10 cellular contexts compared by ENCODE assay signal in genomic region chr1:48853006-48853405, GRCh38.
DNase-seq lines count a peak whose midpoint lies in the region; ATAC-seq and TF ChIP-seq lines count a peak whose summit lies in the region.
"Had no signal": no experiment of that assay in that cellular context is flagged by ENCODE, and none has a peak within 500 bp of the region (broad histone marks: within the 10 kb centered on the region; RNA-seq: fewer than 3 reads in every experiment).

No MANE protein-coding gene starts in this region.

- peak; percentile 56 for ATAC-seq in esophagus mucosa
- ATAC-seq: right lobe of liver had no signal

- DNase-seq in GM04504 (ENCODE audit: low read depth): peak; percentile 87
- DNase-seq in RPMI7951 (ENCODE audit: low read depth): peak; percentile 95
- DNase-seq in smooth muscle cell of the brain vasculature (ENCODE audit: low read depth, low spot score): peak; percentile 58
- DNase-seq in stimulated activated CD4-positive, alpha-beta T cell treated with anti-CD3 and anti-CD28 coated beads, Interleukin-15, amount 100 ng/mL, for 24 hours: no peak
- no peak for DNase-seq in stimulated activated CD4-positive, alpha-beta T cell treated with anti-CD3 and anti-CD28 coated beads, Interleukin-2, amount 100 ng/mL, for 48 hours
- DNase-seq in esophagus muscularis mucosa (ENCODE audit: extremely low spot score): no peak
- DNase-seq: NCI-H2107, right lobe of liver had no signal

- TF ChIP-seq POLR2A in esophagus muscularis mucosa (IDR thresholded peaks at IDR 0.05; ENCODE audit: low read depth): no peak

- TF ChIP-seq EP300 in esophagus muscularis mucosa (IDR thresholded peaks at IDR 0.05): no peak

- peaks cover 0 to 11% (median 9%) of the 10 kb centered on the region in 4 donors for H3K4me1 ChIP-seq in esophagus muscularis mucosa
- H3K4me1 ChIP-seq: right lobe of liver, suprapubic skin had no signal

- no peak overlapping the region for H3K27ac ChIP-seq in esophagus muscularis mucosa (replicated peaks in 1 of 4)
- H3K27ac ChIP-seq: right lobe of liver, suprapubic skin had no signal

- intact Hi-C loops in esophagus muscularis mucosa (cut with DNase I): no loop called here

- no peak for TF ChIP-seq CTCF in esophagus muscularis mucosa (IDR thresholded peaks at IDR 0.05)

- no peaks in the 10 kb centered on the region for H3K36me3 ChIP-seq in esophagus muscularis mucosa
- H3K36me3 ChIP-seq: right lobe of liver, suprapubic skin had no signal

- no peaks in the 10 kb centered on the region for H3K27me3 ChIP-seq in esophagus muscularis mucosa
- H3K27me3 ChIP-seq: right lobe of liver, suprapubic skin had no signal

- no peaks in the 10 kb centered on the region for H3K9me3 ChIP-seq in esophagus muscularis mucosa
- H3K9me3 ChIP-seq: right lobe of liver, suprapubic skin had no signal

- H3K4me3 ChIP-seq in esophagus muscularis mucosa: no peak overlapping the region
- H3K4me3 ChIP-seq: right lobe of liver, suprapubic skin had no signal

Comparison
In these comparisons a context has a peak if more than half of its experiments do, and no peak if none do; other contexts are left out.
1. DNase-seq: peak in GM04504 (single experiment), RPMI7951 (single experiment) and smooth muscle cell of the brain vasculature (single experiment); none in stimulated activated CD4-positive, alpha-beta T cell treated with anti-CD3 and anti-CD28 coated beads, Interleukin-15, amount 100 ng/mL, for 24 hours (single experiment), stimulated activated CD4-positive, alpha-beta T cell treated with anti-CD3 and anti-CD28 coated beads, Interleukin-2, amount 100 ng/mL, for 48 hours (0 of 2) and esophagus muscularis mucosa (single experiment).